8 cellular contexts compared by ENCODE assay signal in the genomic region with DNA sequence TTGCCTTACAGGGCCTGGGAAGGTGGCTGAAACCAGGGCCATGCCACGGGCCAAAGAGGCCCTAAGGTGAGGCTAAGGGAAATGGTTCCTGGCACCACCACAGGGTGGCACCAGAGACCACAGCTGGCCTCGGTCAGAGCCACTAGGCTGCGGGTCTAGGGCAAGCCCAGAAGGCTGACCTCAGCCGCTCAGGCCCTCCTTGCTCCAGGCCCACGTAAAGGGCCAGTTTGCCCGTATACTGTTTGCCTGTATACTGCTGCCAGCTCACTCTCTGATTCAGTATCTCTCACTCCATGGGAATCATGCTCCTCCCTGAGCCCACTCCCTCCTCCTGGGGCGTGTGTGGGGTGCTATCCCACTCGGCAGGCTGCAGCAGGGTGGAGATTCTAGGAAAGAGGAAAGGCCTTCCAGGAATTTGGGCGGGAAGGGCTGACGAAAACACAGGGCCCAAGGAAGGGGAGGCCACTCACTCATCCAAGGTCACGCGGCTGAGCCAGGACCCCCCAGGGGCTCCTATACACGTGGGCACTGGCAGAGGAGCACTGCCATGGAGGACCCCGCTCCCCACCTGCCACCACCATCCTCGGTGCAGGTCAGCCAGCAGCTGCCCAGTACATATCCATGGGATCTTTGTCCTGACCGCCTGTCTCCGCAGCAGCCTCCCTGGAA.
A peak's percentile ranks its signal among the peaks of the same experiment; 100 is the strongest.
DNase-seq lines count a peak whose midpoint lies in the region; ATAC-seq and TF ChIP-seq lines count a peak whose summit lies in the region.

No MANE protein-coding gene starts in this region.

- no peak for TF ChIP-seq EP300 in esophagus muscularis mucosa (IDR thresholded peaks at IDR 0.05)

- TF ChIP-seq POLR2A in esophagus muscularis mucosa (IDR thresholded peaks at IDR 0.05; ENCODE audit: low read depth): no peak

- H3K9me3 ChIP-seq in esophagus muscularis mucosa: no peaks in the 10 kb centered on the region

- 48% methylated on average over 13 of the region's 17 CpGs for WGBS in esophagus muscularis mucosa

- H3K27me3 ChIP-seq in esophagus muscularis mucosa: no peaks in the 10 kb centered on the region

- no peak overlapping the region for H3K4me3 ChIP-seq in esophagus muscularis mucosa

- TF ChIP-seq CTCF in AG09319 (IDR thresholded peaks at IDR 0.05; ENCODE audit: low read depth, low read length): peak; percentile 93
- peak; percentile 86 to 96 (median 91) for TF ChIP-seq CTCF in esophagus muscularis mucosa (IDR thresholded peaks at IDR 0.05)

- intact Hi-C loops in esophagus muscularis mucosa (cut with DNase I): loop anchor here (1.0 to 10.0 kb wide), 3 partner anchors 61 to 442 kb away; partner anchors contain the start of gene NECTIN1

- DNase-seq in AG09319 (ENCODE audit: extremely low read depth, low read depth) (peak; percentile 15), NOMO-1 treated with dmso at 0.1 percent for 144 hours (lab: John Stamatoyannopoulos, UW; ENCODE audit: unreplicated experiment) (peak; percentile 47), esophagus muscularis mucosa (ENCODE audit: extremely low spot score) (no peak), mucosa of gallbladder (ENCODE audit: low spot score) (peak; percentile 71)
- DNase-seq in activated T-cell treated with anti-CD3 and anti-CD28 coated beads, Interleukin-2, amount 50 U/mL, for 1 hour: peak; percentile 69
- peak; percentile 31 to 34 for DNase-seq in stimulated activated CD8-positive, alpha-beta memory T cell treated with anti-CD3 and anti-CD28 coated beads, Interleukin-7, amount 100 ng/mL, for 48 hours (ENCODE audit: extremely low read depth in 1 of 2, low read depth in 1 of 2)

- H3K36me3 ChIP-seq in esophagus muscularis mucosa: peaks cover 0 to 9% (median 4%) of the 10 kb centered on the region in 4 donors

- ATAC-seq in GM18520 (IDR thresholded peaks at IDR 0.05; ENCODE audit: unreplicated experiment): peak; percentile 68
- ATAC-seq in HG03108 (IDR thresholded peaks at IDR 0.05; ENCODE audit: unreplicated experiment): peak; percentile 82

- H3K4me1 ChIP-seq in esophagus muscularis mucosa: peaks cover 11 to 19% (median 16%) of the 10 kb centered on the region in 4 donors

- H3K27ac ChIP-seq in esophagus muscularis mucosa (replicated peaks in 1 of 4): no peak overlapping the region
